ENCODE assay signal across 9 cellular contexts in the genomic region with DNA sequence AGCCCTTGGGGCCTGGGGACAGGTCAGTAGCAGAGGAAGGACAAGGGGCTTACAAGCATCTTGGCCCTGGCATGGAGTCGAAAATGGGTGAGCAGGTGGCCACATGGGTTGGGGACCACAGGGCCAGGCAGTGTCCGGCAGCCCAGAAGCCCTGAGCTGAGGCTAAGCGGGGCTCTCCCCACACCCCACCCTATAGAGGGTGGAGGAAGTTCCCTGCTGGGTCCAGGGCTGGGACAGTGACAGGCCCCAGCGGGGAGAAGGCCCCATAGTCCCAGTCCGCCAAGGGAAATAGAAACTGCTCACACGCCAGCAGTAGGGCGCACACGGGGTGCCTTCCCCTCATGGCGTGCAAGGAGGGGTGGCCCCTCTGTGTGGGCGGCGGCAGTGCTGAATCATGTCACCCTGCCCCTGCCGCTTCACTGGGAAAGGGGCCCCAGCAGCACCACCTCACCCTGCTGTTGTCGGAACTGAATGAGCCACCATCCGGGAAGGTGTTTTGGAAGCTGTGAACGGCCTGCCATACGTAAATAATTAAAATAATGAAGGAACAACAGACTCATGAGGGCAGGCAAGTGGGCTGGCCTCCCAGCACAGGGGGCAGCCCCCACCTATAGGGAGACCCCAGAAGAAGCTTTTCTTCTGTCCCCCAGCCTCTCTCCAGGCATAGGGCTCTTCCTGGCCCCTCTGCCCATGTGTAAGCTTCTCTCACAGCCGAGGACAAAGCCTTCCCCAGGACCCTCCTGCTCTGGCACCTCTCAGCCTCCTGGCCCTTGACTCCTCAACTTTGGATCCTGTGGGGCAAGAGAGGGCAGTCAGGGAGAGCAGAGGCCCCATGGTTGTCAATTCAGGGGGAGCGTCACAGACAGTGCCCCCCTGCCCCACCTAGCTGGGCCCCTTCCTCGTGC. TPM values are rescaled to one million over a fixed set of nuclear protein-coding genes. Genes with fewer than 3 reads are reported as not detected.
DNase-seq lines count a peak whose midpoint lies in the region; ATAC-seq and TF ChIP-seq lines count a peak whose summit lies in the region.
"Had no signal": no experiment of that assay in that cellular context is flagged by ENCODE, and none has a peak within 500 bp of the region (broad histone marks: within the 10 kb centered on the region; RNA-seq: fewer than 3 reads in every experiment).

No MANE protein-coding gene starts in this region.

- POLR2A ChIA-PET in WTC11 (lab: Charles Lee) = no interaction called here

- H3K27me3 Mint-ChIP-seq in WTC11 (ENCODE audit: low read depth) (no peaks in the 10 kb centered on the region; the same call in 1 of the 2 replicates), chondrocyte (ENCODE audit: low read depth) (peaks cover 8% of the 10 kb centered on the region)

- no peaks in the 10 kb centered on the region for H3K4me1 ChIP-seq in HAP-1

- peak; percentile 71 for ATAC-seq in GM18868 (IDR thresholded peaks at IDR 0.05; ENCODE audit: unreplicated experiment)
- peak; percentile 54 for ATAC-seq in HG02973 (IDR thresholded peaks at IDR 0.05; ENCODE audit: unreplicated experiment)
- peak; percentile 8 for ATAC-seq in WTC11

- no peaks in the 10 kb centered on the region for H3K27me3 ChIP-seq in HAP-1 (ENCODE audit: low read depth)

- TF ChIP-seq CTCF in WTC11 (IDR thresholded peaks at IDR 0.05) (no peak), chondrocyte (IDR thresholded peaks at IDR 0.05) (no peak)

- DNase-seq in WTC11 (ENCODE audit: low spot score) (no peak), chondrocyte (ENCODE audit: low spot score) (peak; percentile 68), HAP-1 (ENCODE audit: low spot score in 2 of 2) (no peak), nucleus accumbens (lab: John Stamatoyannopoulos, UW) (no peak), COR-L47 (lab: John Stamatoyannopoulos, UW) (no peak)
- peak; percentile 95 to 96 for DNase-seq in stimulated activated CD8-positive, alpha-beta memory T cell treated with anti-CD3 and anti-CD28 coated beads, Interleukin-15, amount 100 ng/mL, for 48 hours (ENCODE audit: low read depth in 2 of 2)

- H3K36me3 ChIP-seq in HAP-1 (replicated peaks) = no peaks in the 10 kb centered on the region

- in situ Hi-C loops in HAP-1 (cut with MboI; ENCODE audit: low sequenced_read_pairs) = no loop called here

- H3K4me1 Mint-ChIP-seq in WTC11 = peaks cover 14% of the 10 kb centered on the region
- peaks cover 4% of the 10 kb centered on the region for H3K4me1 Mint-ChIP-seq in chondrocyte (ENCODE audit: low read depth)

- CTCF ChIA-PET in WTC11 (lab: Charles Lee) = interaction anchor here (1.5 to 3.9 kb wide), 3 partner anchors 17 to 135 kb away, joined by 7 to 23 read pairs (median 11); a partner anchor contains a TSS

- no peaks in the 10 kb centered on the region for H3K9me3 ChIP-seq in HAP-1

- no peak overlapping the region for H3K4me3 Mint-ChIP-seq in WTC11
- no peak overlapping the region for H3K4me3 Mint-ChIP-seq in chondrocyte (ENCODE audit: unreplicated experiment)

- H3K9me3 Mint-ChIP-seq in WTC11 (peaks cover 3% of the 10 kb centered on the region; the same call in 1 of the 2 replicates), chondrocyte (ENCODE audit: low read depth) (peaks cover 4% of the 10 kb centered on the region)

- H3K36me3 Mint-ChIP-seq in WTC11 = no peaks in the 10 kb centered on the region
- no peaks in the 10 kb centered on the region for H3K36me3 Mint-ChIP-seq in chondrocyte (ENCODE audit: low read depth)

- H3K27ac Mint-ChIP-seq in WTC11 = no peak overlapping the region
- H3K27ac Mint-ChIP-seq in chondrocyte (ENCODE audit: unreplicated experiment) = no peak overlapping the region

- H3K4me3 ChIP-seq in HAP-1 = no peak overlapping the region

TF ChIP-seq in WTC11, 78 proteins besides CTCF, POLR2A, EP300 and RAD21:
- TF ChIP-seq, protein P1, sequence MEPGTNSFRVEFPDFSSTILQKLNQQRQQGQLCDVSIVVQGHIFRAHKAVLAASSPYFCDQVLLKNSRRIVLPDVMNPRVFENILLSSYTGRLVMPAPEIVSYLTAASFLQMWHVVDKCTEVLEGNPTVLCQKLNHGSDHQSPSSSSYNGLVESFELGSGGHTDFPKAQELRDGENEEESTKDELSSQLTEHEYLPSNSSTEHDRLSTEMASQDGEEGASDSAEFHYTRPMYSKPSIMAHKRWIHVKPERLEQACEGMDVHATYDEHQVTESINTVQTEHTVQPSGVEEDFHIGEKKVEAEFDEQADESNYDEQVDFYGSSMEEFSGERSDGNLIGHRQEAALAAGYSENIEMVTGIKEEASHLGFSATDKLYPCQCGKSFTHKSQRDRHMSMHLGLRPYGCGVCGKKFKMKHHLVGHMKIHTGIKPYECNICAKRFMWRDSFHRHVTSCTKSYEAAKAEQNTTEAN (CRISPR knock-in tag; IDR thresholded peaks at IDR 0.05) = no peak
- TF ChIP-seq, protein P2, sequence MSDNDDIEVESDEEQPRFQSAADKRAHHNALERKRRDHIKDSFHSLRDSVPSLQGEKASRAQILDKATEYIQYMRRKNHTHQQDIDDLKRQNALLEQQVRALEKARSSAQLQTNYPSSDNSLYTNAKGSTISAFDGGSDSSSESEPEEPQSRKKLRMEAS (CRISPR knock-in tag; IDR thresholded peaks at IDR 0.05) = no peak

RNA-seq across cellular contexts. Expression of a gene that starts 12.7 kb away (rescaled TPM):
- 4.7 to 6.8 TPM (median 5.8 TPM) in 3 replicates for total RNA-seq in WTC11 (2021)
- 0.31 to 1.3 TPM (median 1.1 TPM) in 3 replicates for total RNA-seq in chondrocyte

RNA-seq across cellular contexts. Expression of a gene that starts 19.6 kb away (rescaled TPM):
- total RNA-seq in WTC11 (2021) (0.69 to 1.4 TPM (median 0.79 TPM) in 3 replicates), chondrocyte (not detected in 3 replicates)
- total RNA-seq: LHCN-M2 had no signal

RNA-seq across cellular contexts. Expression of a gene that starts 41.5 kb away (rescaled TPM):
- total RNA-seq in WTC11 (2021) (4.7 to 6.3 TPM (median 5.8 TPM) in 3 replicates), chondrocyte (0.07 TPM in 1 of 3 replicates, not detected in the others)
- total RNA-seq: LHCN-M2 had no signal

RNA-seq across cellular contexts. Expression of a gene that starts 50.7 kb away (rescaled TPM):
- total RNA-seq in WTC11 (2021) (199 to 217 TPM (median 201 TPM) in 3 replicates), chondrocyte (61.0 to 81.8 TPM (median 66.1 TPM) in 3 replicates)

Comparison
In these comparisons a context has a peak if more than half of its experiments do, and no peak if none do; other contexts are left out.
1. ATAC-seq: peak in every context shown above with its lines; median percentile 71 in GM18868; 54 in HG02973; 8 in WTC11.
2. DNase-seq: peak in chondrocyte (single experiment) and stimulated activated CD8-positive, alpha-beta memory T cell treated with anti-CD3 and anti-CD28 coated beads, Interleukin-15, amount 100 ng/mL, for 48 hours (2 of 2); none in WTC11 (single experiment), HAP-1 (0 of 2), nucleus accumbens (0 of 56) and COR-L47 (single experiment).